Comparison of ENCODE assay signal across 13 cellular contexts in the genomic region with DNA sequence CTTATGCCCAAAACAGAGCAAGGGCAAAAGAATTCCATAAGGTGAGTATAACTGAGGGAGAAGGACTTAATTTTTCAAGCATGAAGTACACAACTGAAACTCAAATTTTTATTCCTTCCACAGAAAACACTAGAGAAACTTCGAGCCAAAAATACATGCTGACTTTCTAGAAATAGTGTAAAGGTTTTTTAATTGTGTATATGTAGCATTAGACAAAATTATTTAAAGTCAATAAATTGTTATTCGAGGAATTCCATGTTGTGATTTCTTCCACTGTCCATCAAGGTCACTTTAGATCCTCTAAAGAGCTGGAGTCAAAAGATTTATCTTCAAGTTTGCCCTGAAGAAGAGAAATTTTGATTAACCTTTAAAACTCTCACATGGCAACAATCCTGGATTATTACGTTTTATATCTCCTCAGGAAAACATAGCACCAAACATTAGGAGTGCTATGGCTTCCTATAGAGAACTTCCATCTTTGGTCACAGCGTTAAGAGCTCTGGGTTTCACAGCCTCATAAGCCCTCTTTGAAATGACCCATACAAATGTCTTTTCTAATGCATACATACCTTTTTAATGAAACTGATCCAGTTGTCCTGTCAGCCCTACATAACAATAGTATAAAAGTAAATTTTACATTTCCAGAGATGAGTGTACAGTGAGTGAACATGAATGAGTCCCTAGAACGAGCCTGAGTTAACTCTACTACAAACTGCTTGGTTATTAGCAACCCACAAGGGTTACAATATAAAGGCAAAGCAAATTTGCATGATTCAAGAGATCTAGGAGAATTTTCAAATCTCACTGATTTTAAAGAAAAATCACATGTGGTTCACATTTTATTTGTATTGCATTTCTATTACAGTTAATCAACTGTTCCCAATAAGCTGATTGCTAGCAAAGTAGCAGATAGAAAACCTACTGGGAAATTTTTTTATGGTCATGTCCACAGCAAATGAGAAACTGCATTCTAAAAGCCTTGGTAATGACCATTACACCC. TPM values are rescaled to one million over a fixed set of nuclear protein-coding genes. Genes with fewer than 3 reads are reported as not detected.
DNase-seq lines count a peak whose midpoint lies in the region; ATAC-seq and TF ChIP-seq lines count a peak whose summit lies in the region.
"Had no signal": no experiment of that assay in that cellular context is flagged by ENCODE, and none has a peak within 500 bp of the region (broad histone marks: within the 10 kb centered on the region; RNA-seq: fewer than 3 reads in every experiment).

No MANE protein-coding gene starts in this region.

- CTCF ChIA-PET in activated CD4-positive, alpha-beta T cell treated with anti-CD3 and anti-CD28 coated beads, Interleukin-2, amount 10 ng/mL, durations not matched to agents 7 days and 5 days (lab: Charles Lee) = interaction anchor here (1.3 kb wide), 1 partner anchor 11 kb away, joined by 4 read pairs; the partner anchor contains the start of genes C11orf54 and TAF1D
- CTCF ChIA-PET in HCT116 (lab: Charles Lee) = interaction anchor here (1.5 kb wide), 1 partner anchor 10 kb away, joined by 3 read pairs; no protein-coding TSS in a partner anchor
- CTCF ChIA-PET in activated CD8-positive, alpha-beta T cell treated with anti-CD3 and anti-CD28 coated beads, Interleukin-2, amount 10 ng/mL, durations not matched to agents 7 days and 5 days (lab: Charles Lee) = interaction anchor here (0.6 to 2.1 kb wide), 5 partner anchors 9 to 60 kb away, joined by 3 to 10 read pairs (median 3); partner anchors contain the start of genes C11orf54 and TAF1D

- peaks cover 42% of the 10 kb centered on the region for H3K79me2 ChIP-seq in HCT116 (ENCODE audit: insufficient read depth, low read length)

- BruUV-seq in HCT116 (replicated peaks; lab: Mats Ljungman, UMichigan) = no TSS peak

- no peak overlapping the region for H3K9ac ChIP-seq in HCT116 (ENCODE audit: low read length)

- TF ChIP-seq CTCF in HCT116 (IDR thresholded peaks at IDR 0.05 in 2 of 3, conservative IDR thresholded peaks at IDR 0.05 in 1 of 3; ENCODE audit: borderline replicate concordance in 1 of 3, insufficient read depth in 1 of 3, low read depth in 2 of 3, low read length in 2 of 3) (no peak), nephron progenitor cell (IDR thresholded peaks at IDR 0.05) (no peak)

- H3K9me3 Mint-ChIP-seq in activated CD4-positive, alpha-beta T cell treated with anti-CD3 and anti-CD28 coated beads, Interleukin-2, amount 10 ng/mL, durations not matched to agents 7 days and 5 days = no peaks in the 10 kb centered on the region
- H3K9me3 Mint-ChIP-seq in activated CD8-positive, alpha-beta T cell treated with anti-CD3 and anti-CD28 coated beads, Interleukin-2, amount 10 ng/mL, durations not matched to agents 7 days and 5 days (ENCODE audit: insufficient read depth) = no peaks in the 10 kb centered on the region
- H3K9me3 Mint-ChIP-seq in nephron progenitor cell = no peaks in the 10 kb centered on the region

- no peaks in the 10 kb centered on the region for H3K27me3 Mint-ChIP-seq in activated CD4-positive, alpha-beta T cell treated with anti-CD3 and anti-CD28 coated beads, Interleukin-2, amount 10 ng/mL, durations not matched to agents 7 days and 5 days
- H3K27me3 Mint-ChIP-seq in activated CD8-positive, alpha-beta T cell treated with anti-CD3 and anti-CD28 coated beads, Interleukin-2, amount 10 ng/mL, durations not matched to agents 7 days and 5 days (ENCODE audit: low read depth) = no peaks in the 10 kb centered on the region
- H3K27me3 Mint-ChIP-seq in nephron progenitor cell (ENCODE audit: low read depth, poor library complexity) = no peaks in the 10 kb centered on the region

- H3K36me3 Mint-ChIP-seq in activated CD4-positive, alpha-beta T cell treated with anti-CD3 and anti-CD28 coated beads, Interleukin-2, amount 10 ng/mL, durations not matched to agents 7 days and 5 days (ENCODE audit: low read depth) = peaks cover 78% of the 10 kb centered on the region
- H3K36me3 Mint-ChIP-seq in activated CD8-positive, alpha-beta T cell treated with anti-CD3 and anti-CD28 coated beads, Interleukin-2, amount 10 ng/mL, durations not matched to agents 7 days and 5 days (ENCODE audit: low read depth) = peaks cover 84% of the 10 kb centered on the region
- H3K36me3 Mint-ChIP-seq in nephron progenitor cell (ENCODE audit: low read depth) = peaks cover 80% of the 10 kb centered on the region

- H4K20me1 ChIP-seq in HCT116 (ENCODE audit: insufficient read depth) = peaks cover 68% of the 10 kb centered on the region

- RAD21 ChIA-PET in HCT116 (lab: Charles Lee; ENCODE audit: low non-redundant PET in 1 of 2, low total read pairs in 2 of 2, uncharacterized antibody in 2 of 2, unreplicated experiment in 2 of 2) = no interaction called here

- no peak for TF ChIP-seq RAD21 in HCT116 (IDR thresholded peaks at IDR 0.05; ENCODE audit: low read depth)

- intact Hi-C loops in HCT116 (cut with micrococcal nuclease) = no loop called here

- no peaks in the 10 kb centered on the region for H3K27me3 ChIP-seq in HCT116 (ENCODE audit: insufficient read depth, low read length)
- H3K27me3 ChIP-seq: upper lobe of right lung had no signal

- no peak for ATAC-seq in HCT116
- no peak for ATAC-seq in activated CD8-positive, alpha-beta T cell treated with anti-CD3 and anti-CD28 coated beads, Interleukin-2, amount 10 ng/mL, durations not matched to agents 7 days and 5 days
- no peak for ATAC-seq in GM19324 (IDR thresholded peaks at IDR 0.05; ENCODE audit: low FRiP score, unreplicated experiment)
- ATAC-seq in HG03139 (IDR thresholded peaks at IDR 0.05; ENCODE audit: unreplicated experiment) = no peak
- no peak for ATAC-seq in HG03342 (IDR thresholded peaks at IDR 0.05; ENCODE audit: unreplicated experiment)
- ATAC-seq: left colon, upper lobe of right lung had no signal

- H3K4me2 ChIP-seq in HCT116 (ENCODE audit: low read length) = no peak overlapping the region

- TF ChIP-seq POLR2A in HCT116 (IDR thresholded peaks at IDR 0.05; ENCODE audit: borderline replicate concordance, extremely low read depth, insufficient read depth, insufficient read length) = no peak

- H3K27ac ChIP-seq in HCT116 (ENCODE audit: low read depth, low read length) = no peak overlapping the region
- H3K27ac ChIP-seq: skin epidermis, upper lobe of right lung had no signal

- peaks cover 65 to 78% of the 10 kb centered on the region in 2 experiments for H3K36me3 ChIP-seq in HCT116 (ENCODE audit: control insufficient read depth in 1 of 2, insufficient read depth in 2 of 2, low read length in 2 of 2)

- H3K4me1 ChIP-seq in HCT116 (ENCODE audit: control insufficient read depth in 1 of 2, insufficient read depth in 2 of 2, low read length in 2 of 2) = no peaks in the 10 kb centered on the region
- H3K4me1 ChIP-seq: upper lobe of right lung had no signal

- peaks cover 42% of the 10 kb centered on the region for H3K4me1 Mint-ChIP-seq in activated CD4-positive, alpha-beta T cell treated with anti-CD3 and anti-CD28 coated beads, Interleukin-2, amount 10 ng/mL, durations not matched to agents 7 days and 5 days
- H3K4me1 Mint-ChIP-seq in activated CD8-positive, alpha-beta T cell treated with anti-CD3 and anti-CD28 coated beads, Interleukin-2, amount 10 ng/mL, durations not matched to agents 7 days and 5 days (ENCODE audit: low read depth) = peaks cover 30% of the 10 kb centered on the region
- H3K4me1 Mint-ChIP-seq in nephron progenitor cell = no peaks in the 10 kb centered on the region

- peak overlapping the region; percentile 36 for H3K27ac Mint-ChIP-seq in activated CD4-positive, alpha-beta T cell treated with anti-CD3 and anti-CD28 coated beads, Interleukin-2, amount 10 ng/mL, durations not matched to agents 7 days and 5 days
- H3K27ac Mint-ChIP-seq in activated CD8-positive, alpha-beta T cell treated with anti-CD3 and anti-CD28 coated beads, Interleukin-2, amount 10 ng/mL, durations not matched to agents 7 days and 5 days = peak overlapping the region; percentile 60
- H3K27ac Mint-ChIP-seq in nephron progenitor cell = peak overlapping the region; percentile 97

- no peaks in the 10 kb centered on the region for H3K9me2 ChIP-seq in HCT116 (ENCODE audit: insufficient read depth)

- no peak overlapping the region for H2AFZ ChIP-seq in HCT116 (ENCODE audit: low read depth, low read length, poor library complexity, severe bottlenecking)

- no peak overlapping the region for H3K4me3 ChIP-seq in HCT116 (replicated peaks in 1 of 2; ENCODE audit: low read depth in 1 of 2, low read length in 2 of 2)
- H3K4me3 ChIP-seq: skin epidermis, upper lobe of right lung had no signal

- no peak for DNase-seq in activated CD4-positive, alpha-beta T cell treated with anti-CD3 and anti-CD28 coated beads, Interleukin-2, amount 10 ng/mL, durations not matched to agents 7 days and 5 days
- no peak for DNase-seq in activated CD4-positive, alpha-beta T cell treated with anti-CD3 and anti-CD28 coated beads for 4 hours
- DNase-seq in HCT116 (ENCODE audit: low read depth, low spot score) = no peak
- DNase-seq in activated CD8-positive, alpha-beta T cell treated with anti-CD3 and anti-CD28 coated beads, Interleukin-2, amount 10 ng/mL, durations not matched to agents 7 days and 5 days = no peak
- no peak for DNase-seq in nephron progenitor cell
- DNase-seq: KG1, left colon, NCI-H1436 treated with DMSO at 0.1 percent for 48 hours, upper lobe of right lung had no signal

- H3K4me3 Mint-ChIP-seq in activated CD4-positive, alpha-beta T cell treated with anti-CD3 and anti-CD28 coated beads, Interleukin-2, amount 10 ng/mL, durations not matched to agents 7 days and 5 days = no peak overlapping the region
- H3K4me3 Mint-ChIP-seq in activated CD8-positive, alpha-beta T cell treated with anti-CD3 and anti-CD28 coated beads, Interleukin-2, amount 10 ng/mL, durations not matched to agents 7 days and 5 days = no peak overlapping the region
- no peak overlapping the region for H3K4me3 Mint-ChIP-seq in nephron progenitor cell

- H3K9me3 ChIP-seq in HCT116 (ENCODE audit: control insufficient read depth in 1 of 2, insufficient read depth in 1 of 2, low read depth in 1 of 2, low read length in 2 of 2) = no peaks in the 10 kb centered on the region
- H3K9me3 ChIP-seq: upper lobe of right lung had no signal

- POLR2A ChIA-PET in activated CD4-positive, alpha-beta T cell treated with anti-CD3 and anti-CD28 coated beads, Interleukin-2, amount 10 ng/mL, durations not matched to agents 7 days and 5 days (lab: Charles Lee) = interaction anchor here (1.0 kb wide), 1 partner anchor 8 kb away, joined by 3 read pairs; no protein-coding TSS in a partner anchor
- POLR2A ChIA-PET in HCT116 (lab: Charles Lee) = interaction anchor here (1.2 to 4.9 kb wide), 3 partner anchors 8 to 53 kb away, joined by 4 to 43 read pairs (median 5); partner anchors contain the start of genes C11orf54, MED17 and TAF1D
- POLR2A ChIA-PET in activated CD8-positive, alpha-beta T cell treated with anti-CD3 and anti-CD28 coated beads, Interleukin-2, amount 10 ng/mL, durations not matched to agents 7 days and 5 days (lab: Charles Lee) = interaction anchor here (1.0 to 3.3 kb wide), 2 partner anchors 11 to 54 kb away, joined by 4 to 22 read pairs; partner anchors contain the start of genes C11orf54, MED17 and TAF1D

RNA-seq across cellular contexts. Expression of gene TAF1D, which starts 10.9 kb away (rescaled TPM):
- 100 to 1,000 TPM; 159 to 166 TPM for total RNA-seq in activated CD4-positive, alpha-beta T cell treated with anti-CD3 and anti-CD28 coated beads, Interleukin-2, amount 10 ng/mL, durations not matched to agents 7 days and 5 days
- total RNA-seq in HCT116 (2021; ENCODE audit: unreplicated experiment) = 267 TPM
- 45.5 and 66.1 TPM in 2 replicates for polyA plus RNA-seq in HCT116 (2012)
- total RNA-seq in activated CD8-positive, alpha-beta T cell treated with anti-CD3 and anti-CD28 coated beads, Interleukin-2, amount 10 ng/mL, durations not matched to agents 7 days and 5 days = 100 to 1,000 TPM; 161 to 172 TPM

RNA-seq across cellular contexts. Expression of gene C11orf54, which starts 11.1 kb away (rescaled TPM):
- 10 to 100 TPM; 14.5 to 22.5 TPM for total RNA-seq in activated CD4-positive, alpha-beta T cell treated with anti-CD3 and anti-CD28 coated beads, Interleukin-2, amount 10 ng/mL, durations not matched to agents 7 days and 5 days
- 26.1 TPM for total RNA-seq in HCT116 (2021; ENCODE audit: unreplicated experiment)
- 8.8 and 9.9 TPM in 2 replicates for polyA plus RNA-seq in HCT116 (2012)
- 10 to 100 TPM; 17.9 to 19.3 TPM for total RNA-seq in activated CD8-positive, alpha-beta T cell treated with anti-CD3 and anti-CD28 coated beads, Interleukin-2, amount 10 ng/mL, durations not matched to agents 7 days and 5 days

RNA-seq across cellular contexts. Expression of gene MED17, which starts 53.7 kb away (rescaled TPM):
- total RNA-seq in activated CD4-positive, alpha-beta T cell treated with anti-CD3 and anti-CD28 coated beads, Interleukin-2, amount 10 ng/mL, durations not matched to agents 7 days and 5 days = 10 to 100 TPM; 40.7 to 42.1 TPM
- 41.1 TPM for total RNA-seq in HCT116 (2021; ENCODE audit: unreplicated experiment)
- polyA plus RNA-seq in HCT116 (2012) = 19.3 and 20.8 TPM in 2 replicates
- total RNA-seq in activated CD8-positive, alpha-beta T cell treated with anti-CD3 and anti-CD28 coated beads, Interleukin-2, amount 10 ng/mL, durations not matched to agents 7 days and 5 days = 10 to 100 TPM; 43.6 to 45.3 TPM

Comparison
In these comparisons a context has a peak if more than half of its experiments do, and no peak if none do; other contexts are left out.
1. H3K27ac Mint-ChIP-seq: peak in every context shown above with its lines; median percentile 97 in nephron progenitor cell; 60 in activated CD8-positive, alpha-beta T cell treated with anti-CD3 and anti-CD28 coated beads, Interleukin-2, amount 10 ng/mL, durations not matched to agents 7 days and 5 days; 36 in activated CD4-positive, alpha-beta T cell treated with anti-CD3 and anti-CD28 coated beads, Interleukin-2, amount 10 ng/mL, durations not matched to agents 7 days and 5 days.